ENCODE assay signal across 20 cellular contexts in genomic region chrX:71763049-71763448, GRCh38. TPM values are rescaled to one million over a fixed set of nuclear protein-coding genes. Genes with fewer than 3 reads are reported as not detected.
"Had no signal": no experiment of that assay in that cellular context is flagged by ENCODE, and none has a peak within 500 bp of the region (broad histone marks: within the 10 kb centered on the region; RNA-seq: fewer than 3 reads in every experiment).

Gene CXorf49B (plus strand): TSS chrX:71763349. CDS start chrX:71763424, 75 bp downstream.

RNA-seq across cellular contexts. Expression of gene CXorf49B, which starts in this region (rescaled TPM):
- total RNA-seq: activated naive CD4-positive, alpha-beta T cell treated with anti-CD3 and anti-CD28 coated beads for 36 hours; activated naive CD4-positive, alpha-beta T cell treated with anti-CD3 and anti-CD28 coated beads, Interleukin-2, amount 50 U/mL, for 72 hours; activated naive CD8-positive, alpha-beta T cell treated with anti-CD3 and anti-CD28 coated beads for 36 hours; activated naive CD8-positive, alpha-beta T cell treated with anti-CD3 and anti-CD28 coated beads, Interleukin-2, amount 10 ng/mL, durations not matched to agents 7 days and 5 days; activated T-cell treated with anti-CD3 and anti-CD28 coated beads, Interleukin-2, amount 50 U/mL, for 4 hours; activated T-cell treated with anti-CD3 and anti-CD28 coated beads, Interleukin-2, amount 50 U/mL, for 72 hours; activated T-helper 1 cell treated with anti-CD3 and anti-CD28 coated beads, Interleukin-12 subunit alpha, Interleukin-12 subunit beta, Interleukin-2, Interleukin-4 antibody, amounts not matched to agents 30 ng/mL and 10 ng/mL and 1 ng/mL, durations not matched to agents 14 hours and 24 hours and 36 hours; activated T-helper 17 cell treated with anti-CD3 and anti-CD28 coated beads, Interleukin-2, amount 50 U/mL, for 72 hours; activated T-helper 2 cell treated with anti-CD3 and anti-CD28 coated beads, Interferon-gamma antibody, Interleukin-2, Interleukin-4, amounts not matched to agents 10 μg/mL and 5 μg/mL and 100 μg/mL, durations not matched to agents 14 hours and 24 hours and 36 hours; adrenal gland; aorta; ascending aorta; astrocyte; body of pancreas; breast epithelium; bronchial epithelial cell; cardiac muscle cell; cardiac septum; cerebellum; chondrocyte had no signal
- polyA plus RNA-seq: adrenal gland, aorta, cardiac muscle cell had no signal
